36 cellular contexts compared by ENCODE assay signal in genomic region chr7:130483036-130483435, GRCh38.
"Had no signal": no experiment of that assay in that cellular context is flagged by ENCODE, and none has a peak within 500 bp of the region (broad histone marks: within the 10 kb centered on the region; RNA-seq: fewer than 3 reads in every experiment).

No MANE protein-coding gene starts in this region.

- H3K9me3 ChIP-seq: adrenal gland, body of pancreas, breast epithelium had no signal

- DNase-seq: activated B cell treated with CpG ODN at 0.5 μM for 24 hours; activated CD4-positive, alpha-beta memory T cell treated with anti-CD3 and anti-CD28 coated beads for 36 hours; activated CD4-positive, alpha-beta T cell treated with anti-CD3 and anti-CD28 coated beads for 4 hours; activated CD4-positive, alpha-beta T cell treated with anti-CD3 and anti-CD28 coated beads, Interleukin-2, amount 50 U/mL, for 1 hour; activated CD4-positive, alpha-beta T cell treated with anti-CD3 and anti-CD28 coated beads, Interleukin-2, amount 50 U/mL, for 4 hours; activated CD4-positive, CD25-positive, alpha-beta regulatory T cell treated with anti-CD3 and anti-CD28 coated beads, Interleukin-2, amount 50 U/mL, for 72 hours; activated CD8-positive, alpha-beta memory T cell treated with anti-CD3 and anti-CD28 coated beads, Interleukin-2, amount 50 U/mL, for 4 hours; activated CD8-positive, alpha-beta T cell treated with anti-CD3 and anti-CD28 coated beads for 36 hours; activated effector memory CD4-positive, alpha-beta T cell treated with anti-CD3 and anti-CD28 coated beads, Interleukin-2, amount 50 U/mL, for 16 hours; activated gamma-delta T cell treated with Interleukin-2 at 50 U/mL for 16 hours; activated naive CD4-positive, alpha-beta T cell; activated naive CD4-positive, alpha-beta T cell treated with anti-CD3 and anti-CD28 coated beads for 36 hours; activated naive CD4-positive, alpha-beta T cell treated with anti-CD3 and anti-CD28 coated beads, Interleukin-2, amount 50 U/mL, for 16 hours; activated naive CD8-positive, alpha-beta T cell treated with anti-CD3 and anti-CD28 coated beads for 36 hours; activated T-cell treated with anti-CD3 and anti-CD28 coated beads for 4 hours; activated T-cell treated with anti-CD3 and anti-CD28 coated beads, Interleukin-2, amount 50 U/mL, for 1 hour; activated T-cell treated with anti-CD3 and anti-CD28 coated beads, Interleukin-2, amount 50 U/mL, for 4 hours; activated T-cell treated with anti-CD3 and anti-CD28 coated beads, Interleukin-2, amount 50 U/mL, for 72 hours; adrenal gland; amniotic stem cell; aorta; body of pancreas; brain microvascular endothelial cell; central memory CD4-positive, alpha-beta T cell; T-helper 1 cell; T-helper 2 cell; T-helper 9 cell had no signal

- H3K27me3 ChIP-seq: adrenal gland, body of pancreas, brain microvascular endothelial cell, breast epithelium had no signal

- H3K27ac Mint-ChIP-seq: activated B cell treated with CpG ODN at 0.5 μM for 24 hours; activated CD4-positive, alpha-beta memory T cell treated with anti-CD3 and anti-CD28 coated beads for 36 hours; activated CD8-positive, alpha-beta T cell treated with anti-CD3 and anti-CD28 coated beads for 36 hours; activated naive CD4-positive, alpha-beta T cell treated with anti-CD3 and anti-CD28 coated beads for 36 hours; activated naive CD4-positive, alpha-beta T cell treated with anti-CD3 and anti-CD28 coated beads, Interleukin-2, amount 50 U/mL, for 72 hours; activated naive CD8-positive, alpha-beta T cell treated with anti-CD3 and anti-CD28 coated beads for 36 hours; activated T-cell treated with anti-CD3 and anti-CD28 coated beads, Interleukin-2, amount 50 U/mL, for 72 hours; activated T-helper 1 cell treated with anti-CD3 and anti-CD28 coated beads, Interleukin-12 subunit alpha, Interleukin-12 subunit beta, Interleukin-2, Interleukin-4 antibody, amounts not matched to agents 30 ng/mL and 10 ng/mL and 1 ng/mL, durations not matched to agents 14 hours and 24 hours and 36 hours; activated T-helper 17 cell treated with anti-CD3 and anti-CD28 coated beads, Interleukin-2, amount 50 U/mL, for 72 hours; T-helper 1 cell treated with Interleukin-12 subunit alpha and Interleukin-12 subunit beta and Interleukin-4 antibody, amounts not matched to agents 30 μg/mL and 1 μg/mL, for 36 hours; T-helper 2 cell treated with Interferon-gamma antibody and Interleukin-4, amounts not matched to agents 5 μg/mL and 100 μg/mL, for 36 hours had no signal

- ATAC-seq: activated CD8-positive, alpha-beta T cell treated with anti-CD3 and anti-CD28 coated beads for 36 hours; activated naive CD4-positive, alpha-beta T cell treated with anti-CD3 and anti-CD28 coated beads, Interleukin-2, amount 50 U/mL, for 72 hours; activated T-cell treated with anti-CD3 and anti-CD28 coated beads, Interleukin-2, amount 50 U/mL, for 4 hours; activated T-cell treated with anti-CD3 and anti-CD28 coated beads, Interleukin-2, amount 50 U/mL, for 72 hours; activated T-helper 17 cell treated with anti-CD3 and anti-CD28 coated beads, Interleukin-2, amount 50 U/mL, for 72 hours; body of pancreas had no signal

- H3K36me3 ChIP-seq: adrenal gland, brain microvascular endothelial cell, breast epithelium had no signal

- H3K27ac ChIP-seq: body of pancreas, brain microvascular endothelial cell, VCaP had no signal

- H3K4me3 Mint-ChIP-seq: activated B cell treated with CpG ODN at 0.5 μM for 24 hours; activated CD4-positive, alpha-beta memory T cell treated with anti-CD3 and anti-CD28 coated beads for 36 hours; activated CD8-positive, alpha-beta T cell treated with anti-CD3 and anti-CD28 coated beads for 36 hours; activated naive CD4-positive, alpha-beta T cell treated with anti-CD3 and anti-CD28 coated beads for 36 hours; activated naive CD8-positive, alpha-beta T cell treated with anti-CD3 and anti-CD28 coated beads for 36 hours; activated T-cell treated with anti-CD3 and anti-CD28 coated beads, Interleukin-2, amount 50 U/mL, for 4 hours; activated T-cell treated with anti-CD3 and anti-CD28 coated beads, Interleukin-2, amount 50 U/mL, for 72 hours; activated T-helper 1 cell treated with anti-CD3 and anti-CD28 coated beads, Interleukin-12 subunit alpha, Interleukin-12 subunit beta, Interleukin-2, Interleukin-4 antibody, amounts not matched to agents 30 ng/mL and 10 ng/mL and 1 ng/mL, durations not matched to agents 14 hours and 24 hours and 36 hours; activated T-helper 17 cell treated with anti-CD3 and anti-CD28 coated beads, Interleukin-2, amount 50 U/mL, for 72 hours; T-helper 1 cell treated with Interleukin-12 subunit alpha and Interleukin-12 subunit beta and Interleukin-4 antibody, amounts not matched to agents 30 μg/mL and 1 μg/mL, for 36 hours; T-helper 2 cell treated with Interferon-gamma antibody and Interleukin-4, amounts not matched to agents 5 μg/mL and 100 μg/mL, for 36 hours had no signal

- FAIRE-seq: astrocyte, TTC549 had no signal

- H3K4me3 ChIP-seq: adrenal gland, body of pancreas, breast epithelium had no signal

- H3K36me3 Mint-ChIP-seq: activated CD4-positive, alpha-beta memory T cell treated with anti-CD3 and anti-CD28 coated beads for 36 hours; activated naive CD4-positive, alpha-beta T cell treated with anti-CD3 and anti-CD28 coated beads, Interleukin-2, amount 50 U/mL, for 72 hours; activated naive CD8-positive, alpha-beta T cell treated with anti-CD3 and anti-CD28 coated beads for 36 hours had no signal

- H3K4me1 ChIP-seq: breast epithelium had no signal

- H3K9me3 Mint-ChIP-seq: activated naive CD4-positive, alpha-beta T cell treated with anti-CD3 and anti-CD28 coated beads for 36 hours; activated T-cell treated with anti-CD3 and anti-CD28 coated beads, Interleukin-2, amount 50 U/mL, for 4 hours; activated T-cell treated with anti-CD3 and anti-CD28 coated beads, Interleukin-2, amount 50 U/mL, for 72 hours; activated T-helper 17 cell treated with anti-CD3 and anti-CD28 coated beads, Interleukin-2, amount 50 U/mL, for 72 hours had no signal
